Comparison of ENCODE assay signal across 29 cellular contexts in genomic region chrX:11365426-11365825, GRCh38.
"Had no signal": no experiment of that assay in that cellular context is flagged by ENCODE, and none has a peak within 500 bp of the region (broad histone marks: within the 10 kb centered on the region; RNA-seq: fewer than 3 reads in every experiment).

No MANE protein-coding gene starts in this region.

- H3K4me3 Mint-ChIP-seq: naive thymus-derived CD8-positive, alpha-beta T cell; nephron progenitor cell; neural progenitor cell; stimulated activated memory B cell treated with anti-CD40 and anti-IgM and Interleukin-4, amounts not matched to agents 10 μg/mL and 1 μg/mL and 100 μg/mL, for 72 hours; stimulated activated naive CD8-positive, alpha-beta T cell treated with anti-CD3 and anti-CD28 coated beads, Interleukin-15, amount 100 ng/mL, for 72 hours; type B pancreatic cell had no signal

- DNase-seq: hypothalamus; islet precursor cell; kidney glomerular epithelial cell; left colon; left lung; lower lobe of right lung; mammary epithelial cell; mesenchymal stem cell; naive thymus-derived CD8-positive, alpha-beta T cell; nephron progenitor cell; occipital lobe; ovary; right lobe of liver; stimulated activated CD4-positive, alpha-beta T cell treated with anti-CD3 and anti-CD28 coated beads, Interleukin-1b, Interleukin-23, amount 100 ng/mL, for 48 hours; stimulated activated CD4-positive, alpha-beta T cell treated with anti-CD3 and anti-CD28 coated beads, Interleukin-2, amount 100 ng/mL, for 48 hours; stimulated activated CD4-positive, alpha-beta T cell treated with anti-CD3 and anti-CD28 coated beads, Interleukin-4, amount 100 ng/mL, for 4 hours; stimulated activated CD8-positive, alpha-beta memory T cell treated with anti-CD3 and anti-CD28 coated beads, Interleukin-4, amount 100 ng/mL, for 48 hours; stimulated activated naive CD4-positive, alpha-beta T cell treated with Interleukin-2 at 50 U/mL for 16 hours; stimulated activated naive CD8-positive, alpha-beta T cell treated with anti-CD3 and anti-CD28 coated beads, Interleukin-15, amount 100 ng/mL, for 72 hours; substantia nigra; uterus had no signal

- H3K27ac Mint-ChIP-seq: naive thymus-derived CD8-positive, alpha-beta T cell; nephron progenitor cell; neural progenitor cell; progenitor cell of endocrine pancreas; stimulated activated naive CD8-positive, alpha-beta T cell treated with anti-CD3 and anti-CD28 coated beads, Interleukin-15, amount 100 ng/mL, for 72 hours; type B pancreatic cell had no signal

- ATAC-seq: left colon; left lung; lower lobe of right lung; naive thymus-derived CD8-positive, alpha-beta T cell; right lobe of liver; stimulated activated memory B cell treated with anti-CD40 and anti-IgM and Interleukin-4, amounts not matched to agents 10 μg/mL and 1 μg/mL and 100 μg/mL, for 72 hours; stimulated activated naive CD8-positive, alpha-beta T cell treated with anti-CD3 and anti-CD28 coated beads, Interleukin-15, amount 100 ng/mL, for 72 hours had no signal

- H3K27ac ChIP-seq: left lung, lower lobe of right lung, neural progenitor cell, neutrophil, ovary, right atrium auricular region, right lobe of liver, tibial nerve, uterus had no signal

- H3K4me1 Mint-ChIP-seq: neural progenitor cell; stimulated activated naive CD8-positive, alpha-beta T cell treated with anti-CD3 and anti-CD28 coated beads, Interleukin-15, amount 100 ng/mL, for 72 hours had no signal

- H3K4me3 ChIP-seq: left lung, lower lobe of right lung, neural progenitor cell, ovary, right atrium auricular region, right lobe of liver, smooth muscle cell, tibial nerve, uterus had no signal

- H3K27me3 Mint-ChIP-seq: progenitor cell of endocrine pancreas; stimulated activated memory B cell treated with anti-CD40 and anti-IgM and Interleukin-4, amounts not matched to agents 10 μg/mL and 1 μg/mL and 100 μg/mL, for 72 hours; stimulated activated naive CD8-positive, alpha-beta T cell treated with anti-CD3 and anti-CD28 coated beads, Interleukin-15, amount 100 ng/mL, for 72 hours; type B pancreatic cell had no signal

- H3K36me3 Mint-ChIP-seq: neural progenitor cell, type B pancreatic cell had no signal

- H3K9me3 Mint-ChIP-seq: stimulated activated memory B cell treated with anti-CD40 and anti-IgM and Interleukin-4, amounts not matched to agents 10 μg/mL and 1 μg/mL and 100 μg/mL, for 72 hours; stimulated activated naive CD8-positive, alpha-beta T cell treated with anti-CD3 and anti-CD28 coated beads, Interleukin-15, amount 100 ng/mL, for 72 hours had no signal
